21 cellular contexts compared by ENCODE assay signal in genomic region chr11:117703209-117703608, GRCh38.
DNase-seq lines count a peak whose midpoint lies in the region; ATAC-seq, FAIRE-seq and TF ChIP-seq lines count a peak whose summit lies in the region.
"Had no signal": no experiment of that assay in that cellular context is flagged by ENCODE, and none has a peak within 500 bp of the region (broad histone marks: within the 10 kb centered on the region; RNA-seq: fewer than 3 reads in every experiment).

No MANE protein-coding gene starts in this region.

- POLR2A ChIA-PET in CD4-positive, alpha-beta T cell (lab: Charles Lee) = interaction anchor here (0.5 kb wide), 1 partner anchor 11 kb away, joined by 3 read pairs; no protein-coding TSS in a partner anchor
- POLR2A ChIA-PET in PC-9 (lab: Charles Lee; ENCODE audit: unreplicated experiment) = no interaction called here

- BruUV-seq in PC-9 (replicated peaks; lab: Mats Ljungman, UMichigan) = no TSS peak

- H3K4me1 Mint-ChIP-seq in GM23338 = peaks cover 35% of the 10 kb centered on the region
- no peaks in the 10 kb centered on the region for H3K4me1 Mint-ChIP-seq in CD4-positive, alpha-beta T cell (ENCODE audit: low read depth)

- H3K9me2 ChIP-seq in GM23338 (ENCODE audit: insufficient read depth) (no peaks in the 10 kb centered on the region), PC-9 (ENCODE audit: insufficient read depth) (no peaks in the 10 kb centered on the region)

- H3K4me3 Mint-ChIP-seq in GM23338 = no peak overlapping the region
- H3K4me3 Mint-ChIP-seq in CD4-positive, alpha-beta T cell = no peak overlapping the region
- H3K4me3 Mint-ChIP-seq: activated CD4-positive, alpha-beta T cell treated with anti-CD3 and anti-CD28 coated beads, Interleukin-2, amount 10 ng/mL, durations not matched to agents 24 days and 14 days; activated naive CD4-positive, alpha-beta T cell treated with anti-CD3 and anti-CD28 coated beads, Interleukin-2, amount 50 U/mL, for 24 hours had no signal

- H3K36me3 Mint-ChIP-seq in GM23338 (ENCODE audit: low read depth) = no peaks in the 10 kb centered on the region
- H3K36me3 Mint-ChIP-seq in CD4-positive, alpha-beta T cell (ENCODE audit: low read depth) = no peaks in the 10 kb centered on the region
- H3K36me3 Mint-ChIP-seq: activated naive CD4-positive, alpha-beta T cell treated with anti-CD3 and anti-CD28 coated beads, Interleukin-2, amount 50 U/mL, for 24 hours had no signal

- H3K27me3 Mint-ChIP-seq in GM23338 (ENCODE audit: insufficient read depth, low read depth, poor library complexity) = peaks cover 14% of the 10 kb centered on the region
- peaks cover 36% of the 10 kb centered on the region for H3K27me3 Mint-ChIP-seq in CD4-positive, alpha-beta T cell

- H3K36me3 ChIP-seq in GM23338 (ENCODE audit: insufficient read depth) (no peaks in the 10 kb centered on the region), mucosa of descending colon (ENCODE audit: low read depth) (no peaks in the 10 kb centered on the region), small intestine (ENCODE audit: control insufficient read depth in 2 of 2, insufficient read depth in 2 of 2, low read length in 2 of 2) (no peaks in the 10 kb centered on the region), PC-9 (ENCODE audit: low read depth) (no peaks in the 10 kb centered on the region)
- H3K36me3 ChIP-seq: left ventricle myocardium inferior, tibial artery had no signal

- H3K79me2 ChIP-seq in GM23338 (replicated peaks; ENCODE audit: insufficient read depth) (no peaks in the 10 kb centered on the region), PC-9 (ENCODE audit: low read depth) (no peaks in the 10 kb centered on the region)

- H2AFZ ChIP-seq in GM23338 = no peak overlapping the region
- H2AFZ ChIP-seq in PC-9 = no peak overlapping the region

- no peaks in the 10 kb centered on the region for H4K20me1 ChIP-seq in GM23338 (replicated peaks; ENCODE audit: insufficient read depth)
- H4K20me1 ChIP-seq in PC-9 (ENCODE audit: insufficient read depth) = no peaks in the 10 kb centered on the region

- TF ChIP-seq CTCF in GM23338 (conservative IDR thresholded peaks at IDR 0.05; ENCODE audit: low read depth in 2 of 2) = no peak
- 0 out of 2 replicates have a peak, but pooled peaks have one; percentile 9 for TF ChIP-seq CTCF in VCaP (conservative IDR thresholded peaks at IDR 0.05)
- no peak for TF ChIP-seq CTCF in mucosa of descending colon (IDR thresholded peaks at IDR 0.05)
- no peak for TF ChIP-seq CTCF in CD4-positive, alpha-beta T cell (IDR thresholded peaks at IDR 0.05)
- no peak for TF ChIP-seq CTCF in PC-9 (conservative IDR thresholded peaks at IDR 0.05)

- H3K27ac Mint-ChIP-seq in GM23338 = no peak overlapping the region
- H3K27ac Mint-ChIP-seq in CD4-positive, alpha-beta T cell = no peak overlapping the region
- H3K27ac Mint-ChIP-seq: activated CD4-positive, alpha-beta T cell treated with anti-CD3 and anti-CD28 coated beads, Interleukin-2, amount 10 ng/mL, durations not matched to agents 24 days and 14 days; activated naive CD4-positive, alpha-beta T cell treated with anti-CD3 and anti-CD28 coated beads, Interleukin-2, amount 50 U/mL, for 24 hours had no signal

- H3K4me1 ChIP-seq in GM23338 (ENCODE audit: insufficient read depth) (peaks cover 11% of the 10 kb centered on the region; the same call in 1 of the 2 replicates), mucosa of descending colon (ENCODE audit: low read depth) (peaks cover 5% of the 10 kb centered on the region), small intestine (ENCODE audit: control insufficient read depth in 2 of 2, insufficient read depth in 1 of 2, low read depth in 1 of 2, low read length in 1 of 2) (no peaks in the 10 kb centered on the region), PC-9 (replicated peaks; ENCODE audit: insufficient read depth) (no peaks in the 10 kb centered on the region)
- H3K4me1 ChIP-seq: tibial artery had no signal

- H3K27me3 ChIP-seq in GM23338 (ENCODE audit: insufficient read depth) = no peaks in the 10 kb centered on the region
- no peaks in the 10 kb centered on the region for H3K27me3 ChIP-seq in CD4-positive, alpha-beta T cell (ENCODE audit: control insufficient read depth, insufficient read depth, low read length)
- peaks cover 0 to 3% of the 10 kb centered on the region in 2 donors for H3K27me3 ChIP-seq in small intestine (ENCODE audit: control insufficient read depth in 2 of 2, insufficient read depth in 2 of 2, low read length in 2 of 2)
- H3K27me3 ChIP-seq in PC-9 (ENCODE audit: insufficient read depth, low read depth) = peaks cover 99% of the 10 kb centered on the region

- no peaks in the 10 kb centered on the region for H3K9me3 Mint-ChIP-seq in GM23338
- H3K9me3 Mint-ChIP-seq in CD4-positive, alpha-beta T cell = no peaks in the 10 kb centered on the region
- H3K9me3 Mint-ChIP-seq: activated CD4-positive, alpha-beta T cell treated with anti-CD3 and anti-CD28 coated beads, Interleukin-2, amount 10 ng/mL, durations not matched to agents 24 days and 14 days; activated naive CD4-positive, alpha-beta T cell treated with anti-CD3 and anti-CD28 coated beads, Interleukin-2, amount 50 U/mL, for 24 hours had no signal

- H3K4me2 ChIP-seq in GM23338 (no peak overlapping the region), PC-9 (no peak overlapping the region)

- no peaks in the 10 kb centered on the region for H3F3A ChIP-seq in GM23338 (replicated peaks; ENCODE audit: low read depth)
- no peaks in the 10 kb centered on the region for H3F3A ChIP-seq in PC-9 (ENCODE audit: insufficient read depth, low read depth)

- H3K9me3 ChIP-seq in mucosa of descending colon (no peaks in the 10 kb centered on the region), small intestine (ENCODE audit: control insufficient read depth, low read depth) (no peaks in the 10 kb centered on the region), PC-9 (ENCODE audit: insufficient read depth, low read depth) (no peaks in the 10 kb centered on the region)
- no peaks in the 10 kb centered on the region for H3K9me3 ChIP-seq in CD4-positive, alpha-beta T cell (ENCODE audit: control insufficient read depth, low read length)
- H3K9me3 ChIP-seq: left ventricle myocardium inferior, tibial artery had no signal

- CTCF ChIA-PET in CD4-positive, alpha-beta T cell (lab: Charles Lee) = no interaction called here
- CTCF ChIA-PET in PC-9 (lab: Charles Lee) = no interaction called here

- WGBS in small intestine, 3 donors = 37 to 57% (median 46%) methylated on average over 4 of the region's 4 CpGs

- ATAC-seq in GM23338 (peak; percentile 48), mucosa of descending colon (peak; percentile 76)
- ATAC-seq in CD4-positive, alpha-beta T cell (ENCODE audit: poor library complexity) = no peak
- ATAC-seq: K562, Panc1 had no signal

- DNase-seq in GM23338 (ENCODE audit: low spot score) = no peak
- DNase-seq in NCI-H2081 treated with DMSO at 0.1 percent for 48 hours (lab: John Stamatoyannopoulos, UW) = peak; percentile 58
- DNase-seq in mucosa of descending colon = peak in 1 of 3 donors; percentile 34
- no peak for DNase-seq in GM19239 (ENCODE audit: insufficient read length, low spot score)
- DNase-seq in CD4-positive, alpha-beta T cell = no peak
- no peak for DNase-seq in small intestine
- DNase-seq in PC-9 = no peak
- DNase-seq: activated CD4-positive, alpha-beta T cell treated with anti-CD3 and anti-CD28 coated beads, Interleukin-2, amount 10 ng/mL, durations not matched to agents 24 days and 14 days; foreskin melanocyte; left ventricle myocardium inferior; NCI-H1048; NCI-H524; stimulated activated CD4-positive, alpha-beta T cell treated with anti-CD3 and anti-CD28 coated beads, Interleukin-4, amount 100 ng/mL, for 4 hours; stimulated activated CD8-positive, alpha-beta memory T cell treated with anti-CD3 and anti-CD28 coated beads, Interleukin-4, amount 100 ng/mL, for 48 hours; tibial artery had no signal

- H3K4me3 ChIP-seq in GM23338 (no peak overlapping the region), mucosa of descending colon (no peak overlapping the region), small intestine (ENCODE audit: low read depth in 1 of 2, low read length in 2 of 2) (no peak overlapping the region), PC-9 (no peak overlapping the region)
- H3K4me3 ChIP-seq: coronary artery, K562, left ventricle myocardium inferior, tibial artery had no signal

- intact Hi-C loops in mucosa of descending colon (cut with DNase I, micrococcal nuclease) (no loop called here), PC-9 (cut with micrococcal nuclease; ENCODE audit: unreplicated experiment) (no loop called here)
- intact Hi-C loops in CD4-positive, alpha-beta T cell (cut with DNase I, micrococcal nuclease) = no loop called here

- H3K27ac ChIP-seq in GM23338 (ENCODE audit: low read depth) (no peak overlapping the region), VCaP (peak overlapping the region; percentile 48), small intestine (ENCODE audit: low read depth in 1 of 2, low read length in 1 of 2) (no peak overlapping the region), PC-9 (no peak overlapping the region)
- H3K27ac ChIP-seq in CD4-positive, alpha-beta T cell (ENCODE audit: low read depth, low read length) = no peak overlapping the region
- H3K27ac ChIP-seq: coronary artery, left ventricle myocardium inferior, tibial artery had no signal

- no peak for FAIRE-seq in GM19239 (lab: Jason Lieb, UNC)
- no peak for FAIRE-seq in small intestine (lab: Jason Lieb, UNC)
- FAIRE-seq: H54, K562 had no signal

TF ChIP-seq in GM23338, 12 proteins besides CTCF, POLR2A, EP300 and RAD21:
- TF ChIP-seq NANOG (IDR thresholded peaks at IDR 0.05; ENCODE audit: borderline replicate concordance) = no peak
- no peak for TF ChIP-seq JUNB (IDR thresholded peaks at IDR 0.05; ENCODE audit: unreplicated experiment)
- TF ChIP-seq, protein P1, sequence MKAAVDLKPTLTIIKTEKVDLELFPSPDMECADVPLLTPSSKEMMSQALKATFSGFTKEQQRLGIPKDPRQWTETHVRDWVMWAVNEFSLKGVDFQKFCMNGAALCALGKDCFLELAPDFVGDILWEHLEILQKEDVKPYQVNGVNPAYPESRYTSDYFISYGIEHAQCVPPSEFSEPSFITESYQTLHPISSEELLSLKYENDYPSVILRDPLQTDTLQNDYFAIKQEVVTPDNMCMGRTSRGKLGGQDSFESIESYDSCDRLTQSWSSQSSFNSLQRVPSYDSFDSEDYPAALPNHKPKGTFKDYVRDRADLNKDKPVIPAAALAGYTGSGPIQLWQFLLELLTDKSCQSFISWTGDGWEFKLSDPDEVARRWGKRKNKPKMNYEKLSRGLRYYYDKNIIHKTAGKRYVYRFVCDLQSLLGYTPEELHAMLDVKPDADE (IDR thresholded peaks at IDR 0.05) = no peak
